Comparison of ENCODE assay signal across 8 cellular contexts in genomic region chr10:25349520-25349919, GRCh38.
"Had no signal": no experiment of that assay in that cellular context is flagged by ENCODE, and none has a peak within 500 bp of the region (broad histone marks: within the 10 kb centered on the region; RNA-seq: fewer than 3 reads in every experiment).

No MANE protein-coding gene starts in this region.

- H3K9ac ChIP-seq: GM23248, KMS-11 had no signal

- H2AFZ ChIP-seq: GM23248 had no signal

- H3K4me3 ChIP-seq: GM23248 had no signal

- H3K4me2 ChIP-seq: KMS-11 had no signal

- DNase-seq: GM23248, GOT3, H9, HCEC 1CT, KBM-7 had no signal

- H3K27ac ChIP-seq: GM23248, KMS-11 had no signal

- FAIRE-seq: H54, HTR-8/SVneo had no signal
